1 cellular context compared by ENCODE assay signal in genomic region chr2:108548221-108549003, GRCh38.
A peak's percentile ranks its signal among the peaks of the same experiment; 100 is the strongest.
TF ChIP-seq lines count a peak whose summit lies in the region.

No MANE protein-coding gene starts in this region.

TF ChIP-seq in K562, 482 proteins besides CTCF, POLR2A, EP300 and RAD21 (continued from another document):
- TF ChIP-seq TEAD4 (IDR thresholded peaks at IDR 0.05; ENCODE audit: low read length): 0 out of 2 replicates have a peak, but pooled peaks have one; percentile 16
- no peak for TF ChIP-seq TEAD4 (CRISPR knock-in tag; IDR thresholded peaks at IDR 0.05; ENCODE audit: borderline replicate concordance)
- peak; percentile 19; the same call in 1 of the 2 replicates for TF ChIP-seq NFIC (IDR thresholded peaks at IDR 0.05)
- TF ChIP-seq MAFG (tag; conservative IDR thresholded peaks at IDR 0.05): peak; percentile 56
- peak; percentile 59 for TF ChIP-seq ARID1B (IDR thresholded peaks at IDR 0.05)
- TF ChIP-seq TAL1 (IDR thresholded peaks at IDR 0.05): peak; percentile 26; the same call in 1 of the 2 replicates
- TF ChIP-seq TRIM24 (IDR thresholded peaks at IDR 0.05): no peak
TF ChIP-seq in K562: peak in this region for 9.
